In the genomic region with DNA sequence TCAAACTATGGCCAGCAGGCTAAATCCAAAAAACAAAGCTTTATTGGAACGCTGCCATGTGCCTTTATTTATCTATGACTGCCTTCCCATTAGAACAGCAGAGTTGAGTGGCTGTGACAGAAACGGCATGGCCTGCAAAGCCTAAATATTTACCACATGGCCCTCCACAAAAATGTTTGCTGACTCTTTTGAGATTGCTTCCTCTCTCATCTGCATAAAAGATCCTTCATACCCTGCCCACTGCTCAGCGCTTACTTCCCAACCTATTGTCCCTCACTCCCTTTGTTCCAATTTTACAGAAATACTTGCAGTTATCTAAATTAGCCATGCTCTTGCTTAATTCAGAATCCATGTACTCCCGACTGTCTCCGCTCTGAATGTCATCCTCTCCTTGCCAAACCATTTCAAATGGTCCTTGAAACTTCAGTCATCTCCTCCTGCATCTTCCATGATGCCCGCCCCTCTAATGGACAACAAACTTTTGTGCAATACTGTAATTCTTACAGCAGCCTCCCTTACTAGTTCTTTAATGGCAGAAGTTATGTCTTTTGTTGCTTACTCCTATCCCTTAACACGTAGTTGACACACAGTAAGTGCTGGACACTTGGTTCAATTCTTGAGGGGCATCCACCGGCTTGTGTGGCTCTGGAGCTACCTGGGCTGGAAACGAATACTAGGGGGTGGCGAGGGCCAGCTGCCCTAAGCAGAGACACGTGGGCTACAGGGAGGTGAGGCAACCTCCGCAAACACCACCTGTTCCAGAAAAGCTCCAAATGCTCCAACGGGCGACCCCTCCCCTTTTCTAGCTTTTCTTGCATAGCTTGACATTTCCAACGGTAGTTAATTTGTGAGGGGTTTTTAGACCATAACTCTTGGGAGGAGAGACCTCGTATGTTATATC, we compare ENCODE assay signal across 8 cellular contexts. TPM values are rescaled to one million over a fixed set of nuclear protein-coding genes. Genes with fewer than 3 reads are reported as not detected.
DNase-seq lines count a peak whose midpoint lies in the region; ATAC-seq and TF ChIP-seq lines count a peak whose summit lies in the region.

No MANE protein-coding gene starts in this region.

- DNase-seq in stimulated activated CD4-positive, alpha-beta T cell treated with anti-CD3 and anti-CD28 coated beads, Interleukin-12 subunit alpha, Interleukin-12 subunit beta, amount 100 ng/mL, for 48 hours (ENCODE audit: low read depth in 2 of 3, low spot score in 1 of 3), result peak in 2 of 3 donors; percentile 5 to 7
- DNase-seq in stimulated activated CD4-positive, alpha-beta T cell treated with anti-CD3 and anti-CD28 coated beads, Interleukin-4, amount 100 ng/mL, for 1 hour, result no peak
- DNase-seq in NCI-H2107 (lab: John Stamatoyannopoulos, UW) (peak; percentile 52), hepatocyte (ENCODE audit: low spot score) (peak; percentile 30)
- peak; percentile 38 for DNase-seq in activated CD8-positive, alpha-beta T cell treated with anti-CD3 and anti-CD28 coated beads, Interleukin-2, amount 10 ng/mL, durations not matched to agents 7 days and 5 days
- DNase-seq in stimulated activated CD4-positive, alpha-beta T cell treated with anti-CD3 and anti-CD28 coated beads, Interleukin-2, amount 100 ng/mL, for 48 hours, result peak; percentile 1 to 7

- H3K79me2 ChIP-seq in hepatocyte, result peaks cover 45% of the 10 kb centered on the region

- peaks cover 23% of the 10 kb centered on the region for H3K36me3 Mint-ChIP-seq in activated CD8-positive, alpha-beta T cell treated with anti-CD3 and anti-CD28 coated beads, Interleukin-2, amount 10 ng/mL, durations not matched to agents 7 days and 5 days (ENCODE audit: low read depth)

- no peaks in the 10 kb centered on the region for H3K9me3 Mint-ChIP-seq in activated CD8-positive, alpha-beta T cell treated with anti-CD3 and anti-CD28 coated beads, Interleukin-2, amount 10 ng/mL, durations not matched to agents 7 days and 5 days (ENCODE audit: insufficient read depth)

- POLR2A ChIA-PET in activated CD8-positive, alpha-beta T cell treated with anti-CD3 and anti-CD28 coated beads, Interleukin-2, amount 10 ng/mL, durations not matched to agents 7 days and 5 days (lab: Charles Lee), result no interaction called here

- no peaks in the 10 kb centered on the region for H3K4me1 ChIP-seq in hepatocyte (ENCODE audit: insufficient read depth)

- no peaks in the 10 kb centered on the region for H4K20me1 ChIP-seq in hepatocyte (ENCODE audit: insufficient read depth, poor library complexity, severe bottlenecking)

- peaks cover 18% of the 10 kb centered on the region for H3K4me1 Mint-ChIP-seq in activated CD8-positive, alpha-beta T cell treated with anti-CD3 and anti-CD28 coated beads, Interleukin-2, amount 10 ng/mL, durations not matched to agents 7 days and 5 days (ENCODE audit: low read depth)

- CTCF ChIA-PET in activated CD8-positive, alpha-beta T cell treated with anti-CD3 and anti-CD28 coated beads, Interleukin-2, amount 10 ng/mL, durations not matched to agents 7 days and 5 days (lab: Charles Lee), result no interaction called here

- peak overlapping the region; percentile 89 for H3K4me3 Mint-ChIP-seq in activated CD8-positive, alpha-beta T cell treated with anti-CD3 and anti-CD28 coated beads, Interleukin-2, amount 10 ng/mL, durations not matched to agents 7 days and 5 days

- no peaks in the 10 kb centered on the region for H3K27me3 Mint-ChIP-seq in activated CD8-positive, alpha-beta T cell treated with anti-CD3 and anti-CD28 coated beads, Interleukin-2, amount 10 ng/mL, durations not matched to agents 7 days and 5 days (ENCODE audit: low read depth)

- H3K27ac ChIP-seq in hepatocyte, result no peak overlapping the region

- no peaks in the 10 kb centered on the region for H3K9me2 ChIP-seq in hepatocyte (replicated peaks; ENCODE audit: insufficient read depth)

- H3K36me3 ChIP-seq in hepatocyte (replicated peaks; ENCODE audit: insufficient read depth, low read depth), result no peaks in the 10 kb centered on the region

- peak overlapping the region; percentile 33 for H3K4me3 ChIP-seq in hepatocyte

- H2AFZ ChIP-seq in hepatocyte, result peak overlapping the region; percentile 33

- peak overlapping the region; percentile 98 for H3K27ac Mint-ChIP-seq in activated CD8-positive, alpha-beta T cell treated with anti-CD3 and anti-CD28 coated beads, Interleukin-2, amount 10 ng/mL, durations not matched to agents 7 days and 5 days

- no peaks in the 10 kb centered on the region for H3K27me3 ChIP-seq in hepatocyte

- peak overlapping the region; percentile 84 for H3K4me2 ChIP-seq in hepatocyte

- ATAC-seq in HG02970 (IDR thresholded peaks at IDR 0.05; ENCODE audit: low FRiP score, unreplicated experiment) (peak; percentile 9), GM21619 (IDR thresholded peaks at IDR 0.05; ENCODE audit: unreplicated experiment) (no peak)
- peak; percentile 47 for ATAC-seq in activated CD8-positive, alpha-beta T cell treated with anti-CD3 and anti-CD28 coated beads, Interleukin-2, amount 10 ng/mL, durations not matched to agents 7 days and 5 days

- 9% methylated on average over 16 of the region's 16 CpGs for WGBS in hepatocyte (ENCODE audit: low lambda C conversion rate, missing lambda C conversion rate)

- no peaks in the 10 kb centered on the region for H3K9me3 ChIP-seq in hepatocyte (ENCODE audit: low read depth)

- TF ChIP-seq CTCF in hepatocyte (IDR thresholded peaks at IDR 0.05; ENCODE audit: poor library complexity), result no peak

RNA-seq across cellular contexts. Expression of gene XRCC2, which starts 0.8 kb away (rescaled TPM):
- 10 to 100 TPM; 15.3 to 15.6 TPM for total RNA-seq in activated CD8-positive, alpha-beta T cell treated with anti-CD3 and anti-CD28 coated beads, Interleukin-2, amount 10 ng/mL, durations not matched to agents 7 days and 5 days
- 1.2 and 2.3 TPM in 2 replicates for total RNA-seq in hepatocyte
- polyA plus RNA-seq in hepatocyte, result 1.1 and 1.2 TPM in 2 replicates
